Comparison of ENCODE assay signal across 9 cellular contexts in genomic region chr9:136143215-136144001, GRCh38. TPM values are rescaled to one million over a fixed set of nuclear protein-coding genes. Genes with fewer than 3 reads are reported as not detected.
DNase-seq lines count a peak whose midpoint lies in the region; ATAC-seq and TF ChIP-seq lines count a peak whose summit lies in the region.
"Had no signal": no experiment of that assay in that cellular context is flagged by ENCODE, and none has a peak within 500 bp of the region (broad histone marks: within the 10 kb centered on the region; RNA-seq: fewer than 3 reads in every experiment).

No MANE protein-coding gene starts in this region.

- H3K4me2 ChIP-seq in smooth muscle cell, result no peak overlapping the region

- H3K27ac ChIP-seq in breast epithelium (no peak overlapping the region), endodermal cell (ENCODE audit: low read depth, low read length) (no peak overlapping the region), smooth muscle cell (ENCODE audit: low read depth) (no peak overlapping the region)

- H3K27me3 ChIP-seq in breast epithelium (peaks cover 2 to 54% of the 10 kb centered on the region in 2 donors), endodermal cell (ENCODE audit: control insufficient read depth, insufficient read depth, low read length, poor library complexity, severe bottlenecking) (no peaks in the 10 kb centered on the region), smooth muscle cell (ENCODE audit: low read depth) (no peaks in the 10 kb centered on the region)

- H3K4me3 ChIP-seq in breast epithelium (no peak overlapping the region), endodermal cell (ENCODE audit: low read length) (no peak overlapping the region), smooth muscle cell (no peak overlapping the region)

- no peaks in the 10 kb centered on the region for H3F3A ChIP-seq in smooth muscle cell (ENCODE audit: low read depth)

- ATAC-seq in HG03432 (IDR thresholded peaks at IDR 0.05; ENCODE audit: unreplicated experiment), result no peak

- peak; percentile 45 for DNase-seq in MCF 10A (ENCODE audit: unreplicated experiment)
- no peak for DNase-seq in breast epithelium (ENCODE audit: low spot score in 2 of 2)
- peak; percentile 77 to 82 for DNase-seq in NCI-H524 (lab: John Stamatoyannopoulos, UW)
- peak; percentile 90 for DNase-seq in endodermal cell
- DNase-seq in smooth muscle cell (lab: John Stamatoyannopoulos, UW; ENCODE audit: unreplicated experiment), result no peak
- DNase-seq in activated CD4-positive, alpha-beta T cell treated with anti-CD3 and anti-CD28 coated beads, Interleukin-2, amount 10 ng/mL, durations not matched to agents 7 days and 5 days, result no peak
- no peak for DNase-seq in central memory CD4-positive, alpha-beta T cell
- DNase-seq: activated CD8-positive, alpha-beta memory T cell treated with anti-CD3 and anti-CD28 coated beads for 24 hours had no signal

- POLR2A ChIA-PET in MCF 10A (lab: Yijun Ruan, JAX), result interaction anchor here (0.5 kb wide), 1 partner anchor 385 kb away, joined by 3 read pairs; no protein-coding TSS in a partner anchor
- POLR2A ChIA-PET in activated CD4-positive, alpha-beta T cell treated with anti-CD3 and anti-CD28 coated beads, Interleukin-2, amount 10 ng/mL, durations not matched to agents 7 days and 5 days (lab: Charles Lee), result no interaction called here

- BruUV-seq in MCF 10A (replicated peaks; lab: Mats Ljungman, UMichigan), result no TSS peak

- H3K9ac ChIP-seq in endodermal cell (ENCODE audit: extremely low read depth, low read length, poor library complexity, severe bottlenecking) (no peak overlapping the region), smooth muscle cell (ENCODE audit: low read depth) (no peak overlapping the region)

- H3K27me3 Mint-ChIP-seq in MCF 10A (ENCODE audit: insufficient read depth, unreplicated experiment), result no peaks in the 10 kb centered on the region
- no peaks in the 10 kb centered on the region for H3K27me3 Mint-ChIP-seq in endodermal cell (ENCODE audit: insufficient read depth)
- no peaks in the 10 kb centered on the region for H3K27me3 Mint-ChIP-seq in activated CD4-positive, alpha-beta T cell treated with anti-CD3 and anti-CD28 coated beads, Interleukin-2, amount 10 ng/mL, durations not matched to agents 7 days and 5 days

- no peaks in the 10 kb centered on the region for H3K9me3 ChIP-seq in breast epithelium
- H3K9me3 ChIP-seq in endodermal cell (ENCODE audit: control insufficient read depth, low read length), result no peaks in the 10 kb centered on the region
- H3K9me3 ChIP-seq in smooth muscle cell (replicated peaks; ENCODE audit: low read depth), result no peaks in the 10 kb centered on the region

- no peaks in the 10 kb centered on the region for H4K20me1 ChIP-seq in smooth muscle cell (ENCODE audit: low read depth)

- H3K36me3 ChIP-seq in breast epithelium, result no peaks in the 10 kb centered on the region
- no peaks in the 10 kb centered on the region for H3K36me3 ChIP-seq in endodermal cell (ENCODE audit: control insufficient read depth, insufficient read depth, low read length)
- no peaks in the 10 kb centered on the region for H3K36me3 ChIP-seq in smooth muscle cell (ENCODE audit: low read depth)

- TF ChIP-seq CTCF in MCF 10A (IDR thresholded peaks at IDR 0.05; ENCODE audit: unreplicated experiment) (no peak), breast epithelium (IDR thresholded peaks at IDR 0.05) (no peak), endodermal cell (conservative IDR thresholded peaks at IDR 0.05) (peak; percentile 80), smooth muscle cell (IDR thresholded peaks at IDR 0.05; ENCODE audit: borderline replicate concordance, insufficient read depth, poor library complexity, severe bottlenecking) (peak; percentile 10)

- no peak overlapping the region for H2AFZ ChIP-seq in smooth muscle cell (ENCODE audit: low read depth)

- no peaks in the 10 kb centered on the region for H3K79me2 ChIP-seq in smooth muscle cell (ENCODE audit: low read depth)

- intact Hi-C loops in MCF 10A (cut with micrococcal nuclease), result loop anchor here (10.0 kb wide), 1 partner anchor 141 kb away; no protein-coding TSS in a partner anchor
- intact Hi-C loops in breast epithelium (cut with DNase I; ENCODE audit: low total_unique reads), result no loop called here

- TF ChIP-seq POLR2A in breast epithelium (IDR thresholded peaks at IDR 0.05), result no peak

- H3K27ac Mint-ChIP-seq in MCF 10A (ENCODE audit: low read depth, unreplicated experiment) (no peak overlapping the region), endodermal cell (no peak overlapping the region)
- H3K27ac Mint-ChIP-seq in activated CD4-positive, alpha-beta T cell treated with anti-CD3 and anti-CD28 coated beads, Interleukin-2, amount 10 ng/mL, durations not matched to agents 7 days and 5 days, result no peak overlapping the region

- H3K9me3 Mint-ChIP-seq in MCF 10A (ENCODE audit: unreplicated experiment), result no peaks in the 10 kb centered on the region
- no peaks in the 10 kb centered on the region for H3K9me3 Mint-ChIP-seq in endodermal cell
- no peaks in the 10 kb centered on the region for H3K9me3 Mint-ChIP-seq in activated CD4-positive, alpha-beta T cell treated with anti-CD3 and anti-CD28 coated beads, Interleukin-2, amount 10 ng/mL, durations not matched to agents 7 days and 5 days

- no peak overlapping the region for H3K4me3 Mint-ChIP-seq in MCF 10A (ENCODE audit: unreplicated experiment)
- H3K4me3 Mint-ChIP-seq in endodermal cell, result no peak overlapping the region
- no peak overlapping the region for H3K4me3 Mint-ChIP-seq in activated CD4-positive, alpha-beta T cell treated with anti-CD3 and anti-CD28 coated beads, Interleukin-2, amount 10 ng/mL, durations not matched to agents 7 days and 5 days

- WGBS in endodermal cell (ENCODE audit: insufficient coverage in 1 of 2, insufficient read length in 1 of 2), 2 experiments, result 67 to 96% methylated on average over 5 to 16 of the region's 16 CpGs
- 78% methylated on average over 12 of the region's 16 CpGs for WGBS in smooth muscle cell (ENCODE audit: low lambda C conversion rate)

- CTCF ChIA-PET in MCF 10A (lab: Yijun Ruan, JAX), result interaction anchor here (0.7 to 1.0 kb wide), 2 partner anchors 139 to 215 kb away, joined by 3 read pairs; no protein-coding TSS in a partner anchor
- CTCF ChIA-PET in activated CD4-positive, alpha-beta T cell treated with anti-CD3 and anti-CD28 coated beads, Interleukin-2, amount 10 ng/mL, durations not matched to agents 7 days and 5 days (lab: Charles Lee), result no interaction called here

- no peaks in the 10 kb centered on the region for H3K36me3 Mint-ChIP-seq in MCF 10A (ENCODE audit: insufficient read depth, unreplicated experiment)
- H3K36me3 Mint-ChIP-seq in endodermal cell (ENCODE audit: low read depth), result no peaks in the 10 kb centered on the region
- H3K36me3 Mint-ChIP-seq in activated CD4-positive, alpha-beta T cell treated with anti-CD3 and anti-CD28 coated beads, Interleukin-2, amount 10 ng/mL, durations not matched to agents 7 days and 5 days (ENCODE audit: low read depth), result no peaks in the 10 kb centered on the region

- no peaks in the 10 kb centered on the region for H3K4me1 Mint-ChIP-seq in MCF 10A (ENCODE audit: insufficient read depth, unreplicated experiment)
- H3K4me1 Mint-ChIP-seq in endodermal cell, result peaks cover 4% of the 10 kb centered on the region
- no peaks in the 10 kb centered on the region for H3K4me1 Mint-ChIP-seq in activated CD4-positive, alpha-beta T cell treated with anti-CD3 and anti-CD28 coated beads, Interleukin-2, amount 10 ng/mL, durations not matched to agents 7 days and 5 days

- no peaks in the 10 kb centered on the region for H3K4me1 ChIP-seq in breast epithelium
- no peaks in the 10 kb centered on the region for H3K4me1 ChIP-seq in endodermal cell (ENCODE audit: control insufficient read depth, insufficient read depth, low read length)
- no peaks in the 10 kb centered on the region for H3K4me1 ChIP-seq in smooth muscle cell (ENCODE audit: low read depth)

RNA-seq across cellular contexts. Expression of gene TMEM250, which starts 24.7 kb away (rescaled TPM):
- total RNA-seq in MCF 10A (2022) (43.2 and 45.4 TPM in 2 replicates), breast epithelium (10 to 100 TPM; 24.9 to 29.5 (median 26.1) TPM), endodermal cell (10 to 100 TPM; 56.4 to 58.4 TPM), smooth muscle cell (13.0 and 26.7 TPM in 2 replicates)
- 28.9 TPM for polyA plus RNA-seq in endodermal cell (2013, experiment 1 of 2)
- 28.8 TPM for polyA plus RNA-seq in endodermal cell (2013, experiment 2 of 2)
- polyA plus RNA-seq in smooth muscle cell, result 38.2 and 41.5 TPM in 2 replicates
- total RNA-seq in activated CD4-positive, alpha-beta T cell treated with anti-CD3 and anti-CD28 coated beads, Interleukin-2, amount 10 ng/mL, durations not matched to agents 7 days and 5 days, result 10 to 100 TPM; 50.2 to 56.4 TPM

RNA-seq across cellular contexts. Expression of gene NACC2, which starts 48.3 kb away (rescaled TPM):
- total RNA-seq in MCF 10A (2022) (16.5 and 20.2 TPM in 2 replicates), breast epithelium (10 to 100 TPM; 14.0 to 24.2 (median 19.3) TPM), endodermal cell (10 to 100 TPM; 12.4 to 16.7 TPM), smooth muscle cell (6.9 and 8.8 TPM in 2 replicates)
- 6.4 TPM for polyA plus RNA-seq in endodermal cell (2013, experiment 1 of 2)
- polyA plus RNA-seq in endodermal cell (2013, experiment 2 of 2), result 6.8 TPM
- polyA plus RNA-seq in smooth muscle cell, result 5.4 and 6.7 TPM in 2 replicates
- total RNA-seq in activated CD4-positive, alpha-beta T cell treated with anti-CD3 and anti-CD28 coated beads, Interleukin-2, amount 10 ng/mL, durations not matched to agents 7 days and 5 days, result 1 to 10 TPM; 4.1 to 4.4 TPM

Comparison
In these comparisons a context has a peak if more than half of its experiments do, and no peak if none do; other contexts are left out.
1. DNase-seq: peak in MCF 10A (single experiment), NCI-H524 (2 of 2) and endodermal cell (single experiment); none in breast epithelium (0 of 2), smooth muscle cell (single experiment), activated CD4-positive, alpha-beta T cell treated with anti-CD3 and anti-CD28 coated beads, Interleukin-2, amount 10 ng/mL, durations not matched to agents 7 days and 5 days (single experiment) and central memory CD4-positive, alpha-beta T cell (single experiment).
2. CTCF ChIP-seq: peak in endodermal cell (single experiment) and smooth muscle cell (single experiment); none in MCF 10A (single experiment) and breast epithelium (0 of 3).